Comparison of ENCODE assay signal across 8 cellular contexts in the genomic region with DNA sequence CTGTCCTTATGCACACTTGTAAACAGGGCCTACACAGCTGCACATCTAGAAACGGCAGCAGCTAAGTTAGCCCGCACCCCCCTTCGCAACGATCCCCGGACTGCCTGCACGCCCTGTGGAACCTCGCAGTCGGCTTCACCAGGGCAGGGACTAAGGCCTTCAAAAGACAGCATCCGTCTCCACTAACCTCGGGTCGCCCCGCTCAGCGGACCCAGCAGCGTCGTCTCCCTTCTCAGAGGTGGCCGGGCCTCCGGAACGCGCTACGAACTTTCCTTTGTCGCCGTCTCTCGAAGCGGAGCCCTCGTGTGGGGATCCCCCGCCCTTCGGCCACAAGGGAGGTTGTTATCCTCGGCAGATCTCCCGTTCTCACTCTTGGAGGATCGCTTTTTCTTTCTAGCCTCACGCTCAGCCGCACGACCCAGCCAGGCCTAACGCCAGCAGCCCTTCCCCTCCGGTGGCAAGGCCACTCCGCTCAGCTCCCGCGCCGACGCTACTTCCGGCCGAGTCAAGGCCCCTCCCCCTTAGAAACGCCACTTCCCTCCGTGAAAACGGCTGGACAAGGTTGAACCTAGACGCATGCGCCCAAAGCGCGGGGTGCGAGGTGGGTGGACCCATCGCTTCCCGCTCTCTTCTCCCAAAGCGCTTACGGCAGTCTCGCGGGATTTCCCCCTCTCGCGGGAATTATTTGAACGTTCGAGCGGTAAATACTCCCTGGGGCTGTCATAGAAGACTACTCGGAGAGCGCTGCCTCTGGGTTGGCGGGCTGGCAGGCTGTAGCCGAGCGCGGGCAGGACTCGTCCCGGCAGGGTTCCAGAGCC. TPM values are rescaled to one million over a fixed set of nuclear protein-coding genes. Genes with fewer than 3 reads are reported as not detected.
DNase-seq lines count a peak whose midpoint lies in the region; ATAC-seq, FAIRE-seq and TF ChIP-seq lines count a peak whose summit lies in the region.

A gene (minus strand): TSS at position 498 of the 818 bp plus-strand sequence. CDS start 6,616 bp downstream, outside the sequence.
A gene with protein sequence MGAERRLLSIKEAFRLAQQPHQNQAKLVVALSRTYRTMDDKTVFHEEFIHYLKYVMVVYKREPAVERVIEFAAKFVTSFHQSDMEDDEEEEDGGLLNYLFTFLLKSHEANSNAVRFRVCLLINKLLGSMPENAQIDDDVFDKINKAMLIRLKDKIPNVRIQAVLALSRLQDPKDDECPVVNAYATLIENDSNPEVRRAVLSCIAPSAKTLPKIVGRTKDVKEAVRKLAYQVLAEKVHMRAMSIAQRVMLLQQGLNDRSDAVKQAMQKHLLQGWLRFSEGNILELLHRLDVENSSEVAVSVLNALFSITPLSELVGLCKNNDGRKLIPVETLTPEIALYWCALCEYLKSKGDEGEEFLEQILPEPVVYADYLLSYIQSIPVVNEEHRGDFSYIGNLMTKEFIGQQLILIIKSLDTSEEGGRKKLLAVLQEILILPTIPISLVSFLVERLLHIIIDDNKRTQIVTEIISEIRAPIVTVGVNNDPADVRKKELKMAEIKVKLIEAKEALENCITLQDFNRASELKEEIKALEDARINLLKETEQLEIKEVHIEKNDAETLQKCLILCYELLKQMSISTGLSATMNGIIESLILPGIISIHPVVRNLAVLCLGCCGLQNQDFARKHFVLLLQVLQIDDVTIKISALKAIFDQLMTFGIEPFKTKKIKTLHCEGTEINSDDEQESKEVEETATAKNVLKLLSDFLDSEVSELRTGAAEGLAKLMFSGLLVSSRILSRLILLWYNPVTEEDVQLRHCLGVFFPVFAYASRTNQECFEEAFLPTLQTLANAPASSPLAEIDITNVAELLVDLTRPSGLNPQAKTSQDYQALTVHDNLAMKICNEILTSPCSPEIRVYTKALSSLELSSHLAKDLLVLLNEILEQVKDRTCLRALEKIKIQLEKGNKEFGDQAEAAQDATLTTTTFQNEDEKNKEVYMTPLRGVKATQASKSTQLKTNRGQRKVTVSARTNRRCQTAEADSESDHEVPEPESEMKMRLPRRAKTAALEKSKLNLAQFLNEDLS (plus strand): TSS at position 720 of the 818 bp plus-strand sequence. CDS start 99 bp downstream, outside the sequence.

- H3K27ac ChIP-seq in IMR-90 (ENCODE audit: insufficient read depth, low read length) (peak within 1 kb of the TSS; percentile 86), endothelial cell of umbilical vein (ENCODE audit: insufficient read depth, low read depth, low read length) (peak within 1 kb of the TSS; percentile 68)

- H4K91ac ChIP-seq in IMR-90 (ENCODE audit: insufficient read depth, low read depth, low read length), result peak within 1 kb of the TSS; percentile 76

- no peak within 1 kb of the TSS for H2BK20ac ChIP-seq in IMR-90 (ENCODE audit: low read depth, low read length)

- BruUV-seq in IMR-90 (replicated peaks; lab: Mats Ljungman, UMichigan), result TSS peak; percentile 38
- BruUV-seq in endothelial cell of umbilical vein (replicated peaks; lab: Mats Ljungman, UMichigan), result TSS peak; percentile 39

- H3K4me1 ChIP-seq in IMR-90 (ENCODE audit: control insufficient read depth, insufficient read depth, low read length), result peaks cover 2% of the 10 kb centered on the region; the same call in 1 of the 2 replicates
- peaks cover 45% of the 10 kb centered on the region for H3K4me1 ChIP-seq in endothelial cell of umbilical vein (ENCODE audit: control insufficient read depth, extremely low read depth, insufficient read depth, low read length)

- peak within 1 kb of the TSS; percentile 57 for H2AK5ac ChIP-seq in IMR-90 (ENCODE audit: low read depth, low read length)

- in situ Hi-C loops in IMR-90 (cut with MboI; ENCODE audit: low sequenced_read_pairs), result loop anchor here (10.0 to 25.0 kb wide), 2 partner anchors 223 to 784 kb away; a partner anchor contains a TSS

- POLR2A ChIA-PET in IMR-90 (lab: Charles Lee; ENCODE audit: unreplicated experiment) (interaction anchor here (0.9 to 1.3 kb wide), 2 partner anchors 196 to 262 kb away, joined by 3 read pairs; a partner anchor contains a TSS), endothelial cell of umbilical vein (lab: Charles Lee) (no interaction called here)

- H2AK9ac ChIP-seq in IMR-90 (replicated peaks; ENCODE audit: low read depth, low read length, poor library complexity), result peak within 1 kb of the TSS; percentile 88

- H2BK5ac ChIP-seq in IMR-90 (ENCODE audit: low read depth, low read length, poor library complexity, severe bottlenecking), result peak within 1 kb of the TSS; percentile 77

- peak; percentile 87 for FAIRE-seq in endothelial cell of umbilical vein (lab: Jason Lieb, UNC)

- peak within 1 kb of the TSS; percentile 92 for H3K23ac ChIP-seq in IMR-90 (ENCODE audit: low read depth, low read length)

- H3K18ac ChIP-seq in IMR-90 (ENCODE audit: low read depth, low read length), result peak within 1 kb of the TSS; percentile 56; the same call in 1 of the 2 replicates

- CTCF ChIA-PET in IMR-90 (lab: Yijun Ruan, JAX), result interaction anchor here (0.5 to 2.4 kb wide), 4 partner anchors 11 to 262 kb away, joined by 3 to 7 read pairs (median 4); a partner anchor contains a TSS
- CTCF ChIA-PET in endothelial cell of umbilical vein (lab: Charles Lee), result interaction anchor here (0.6 to 5.2 kb wide), 8 partner anchors 11 to 785 kb away, joined by 3 to 50 read pairs (median 3); a partner anchor contains a TSS

- ATAC-seq in GM21528 (IDR thresholded peaks at IDR 0.05; ENCODE audit: low FRiP score, unreplicated experiment) (peak; percentile 94), IMR-90 (ENCODE audit: low read depth) (peak; percentile 92)

- peak within 1 kb of the TSS; percentile 82 for H3K4ac ChIP-seq in IMR-90 (ENCODE audit: low read depth, low read length)

- H4K5ac ChIP-seq in IMR-90 (ENCODE audit: low read depth, low read length), result peak within 1 kb of the TSS; percentile 53

- no peaks in the 10 kb centered on the region for H3K9me1 ChIP-seq in IMR-90 (ENCODE audit: insufficient read depth, low read length)
- no peaks in the 10 kb centered on the region for H3K9me1 ChIP-seq in endothelial cell of umbilical vein (replicated peaks; ENCODE audit: control insufficient read depth, extremely low read depth, insufficient read depth, low read length)

- peaks cover 6 to 19% of the 10 kb centered on the region in 2 experiments for H3K79me1 ChIP-seq in IMR-90 (ENCODE audit: low read depth in 1 of 2, low read length in 2 of 2)

- DNase-seq in DMS 273 (lab: John Stamatoyannopoulos, UW; ENCODE audit: unreplicated experiment) (peak; percentile 99), IMR-90 (peak; percentile 99), OCI-M1 (lab: John Stamatoyannopoulos, UW) (peak; percentile 99), activated T-cell treated with anti-CD3 and anti-CD28 coated beads for 24 hours (ENCODE audit: low read depth) (peak; percentile 99), endothelial cell of umbilical vein (ENCODE audit: low read depth, low spot score) (peak; percentile 100), midbrain (lab: John Stamatoyannopoulos, UW) (peak; percentile 100)
- DNase-seq in stimulated activated CD8-positive, alpha-beta memory T cell treated with anti-CD3 and anti-CD28 coated beads, Interleukin-2, amount 100 ng/mL, for 1 hour (ENCODE audit: low read depth in 2 of 2), result peak; percentile 98 to 99

- no peak for TF ChIP-seq CTCF in IMR-90 (conservative IDR thresholded peaks at IDR 0.05; ENCODE audit: low read depth, low read length)
- no peak for TF ChIP-seq CTCF in endothelial cell of umbilical vein (IDR thresholded peaks at IDR 0.05; ENCODE audit: extremely low read depth in 1 of 2, insufficient read depth in 1 of 2, low read depth in 1 of 2, low read length in 2 of 2)

- peak within 1 kb of the TSS; percentile 92 for H3K14ac ChIP-seq in IMR-90 (replicated peaks; ENCODE audit: low read depth, low read length)

- H3K56ac ChIP-seq in IMR-90 (ENCODE audit: extremely low read depth, insufficient read depth, low read length), result peak within 1 kb of the TSS; percentile 82

- H3K9me3 ChIP-seq in IMR-90 (ENCODE audit: control insufficient read depth, insufficient read depth, low read length) (no peaks in the 10 kb centered on the region), endothelial cell of umbilical vein (replicated peaks; ENCODE audit: control insufficient read depth, insufficient read depth, low read length) (no peaks in the 10 kb centered on the region)

- H2BK15ac ChIP-seq in IMR-90 (ENCODE audit: low read depth, low read length), result no peak within 1 kb of the TSS

- TF ChIP-seq RAD21 in IMR-90 (IDR thresholded peaks at IDR 0.05; ENCODE audit: low read length), result no peak

- H2AFZ ChIP-seq in IMR-90 (replicated peaks; ENCODE audit: low read length, poor library complexity), result peak within 1 kb of the TSS; percentile 94
- peak within 1 kb of the TSS; percentile 94 for H2AFZ ChIP-seq in endothelial cell of umbilical vein (ENCODE audit: low read depth, low read length)

- H3K79me2 ChIP-seq in endothelial cell of umbilical vein (ENCODE audit: control insufficient read depth, insufficient read depth, low read length), result peaks cover 96% of the 10 kb centered on the region

- dilution Hi-C loops in IMR-90 (cut with HindIII; ENCODE audit: low sequenced_read_pairs, unreplicated experiment) (no loop called here), endothelial cell of umbilical vein (cut with MboI; ENCODE audit: extremely low pct_ligation_motif_present, low sequenced_read_pairs) (no loop called here)

- H3K9ac ChIP-seq in IMR-90 (ENCODE audit: low read depth, low read length) (peak within 1 kb of the TSS; percentile 89), endothelial cell of umbilical vein (replicated peaks; ENCODE audit: extremely low read depth, insufficient read depth, low read length) (peak within 1 kb of the TSS; percentile 92)

- H3K4me2 ChIP-seq in IMR-90 (ENCODE audit: low read depth, low read length) (peak within 1 kb of the TSS; percentile 98), endothelial cell of umbilical vein (ENCODE audit: insufficient read depth, low read length) (peak within 1 kb of the TSS; percentile 98)

- 0% methylated on average over 43 of the region's 69 CpGs; no CpG with 5 or more reads in 1 of the 2 experiments for WGBS in IMR-90 (ENCODE audit: extremely low coverage in 2 of 2, insufficient read length in 1 of 2), 2 experiments

- H3K36me3 ChIP-seq in IMR-90 (ENCODE audit: control insufficient read depth, insufficient read depth, low read length), result peaks cover 3% of the 10 kb centered on the region; the same call in 1 of the 2 replicates
- H3K36me3 ChIP-seq in endothelial cell of umbilical vein (ENCODE audit: control insufficient read depth in 2 of 2, extremely low read depth in 1 of 2, insufficient read depth in 2 of 2, low read length in 2 of 2), result peaks cover 0 to 7% of the 10 kb centered on the region in 2 experiments

- H3K27me3 ChIP-seq in IMR-90 (ENCODE audit: control insufficient read depth, insufficient read depth, low read length) (no peaks in the 10 kb centered on the region), endothelial cell of umbilical vein (ENCODE audit: control insufficient read depth in 2 of 2, insufficient read depth in 2 of 2, low read length in 2 of 2) (no peaks in the 10 kb centered on the region)

- intact Hi-C loops in IMR-90 (cut with micrococcal nuclease), result loop anchor here (2.0 to 10.0 kb wide), 3 partner anchors 124 to 212 kb away; no protein-coding TSS in a partner anchor
- intact Hi-C loops in endothelial cell of umbilical vein (cut with micrococcal nuclease), result loop anchor here (1.0 to 5.0 kb wide), 7 partner anchors 173 to 722 kb away; a partner anchor contains a TSS

- H3K4me3 ChIP-seq in IMR-90 (ENCODE audit: insufficient read depth, low read depth, low read length) (peak within 1 kb of the TSS; percentile 82), endothelial cell of umbilical vein (replicated peaks in 1 of 3; ENCODE audit: insufficient read depth in 1 of 3, low read depth in 1 of 3, low read length in 3 of 3) (peak within 1 kb of the TSS; percentile 74 to 97 (median 86))

- peak within 1 kb of the TSS; percentile 33; the same call in 1 of the 2 replicates for H2BK120ac ChIP-seq in IMR-90 (ENCODE audit: low read depth, low read length)

- H4K8ac ChIP-seq in IMR-90 (ENCODE audit: low read depth in 2 of 2, low read length in 2 of 2), result peak within 1 kb of the TSS; percentile 49 to 59

- peak; percentile 97 for TF ChIP-seq POLR2A in IMR-90 (IDR thresholded peaks at IDR 0.05; ENCODE audit: low read depth, low read length)
- peak; percentile 94 for TF ChIP-seq POLR2A in endothelial cell of umbilical vein (IDR thresholded peaks at IDR 0.05; ENCODE audit: low read depth, low read length)

- H4K20me1 ChIP-seq in IMR-90 (ENCODE audit: insufficient read depth, low read length), result peaks cover 23% of the 10 kb centered on the region; the same call in 1 of the 2 replicates
- H4K20me1 ChIP-seq in endothelial cell of umbilical vein (replicated peaks; ENCODE audit: control insufficient read depth, extremely low read depth, insufficient read depth, low read length), result peaks cover 2% of the 10 kb centered on the region

RNA-seq across cellular contexts. Expression of the first gene that starts in this region (rescaled TPM):
- 23.6 and 31.5 TPM in 2 replicates for total RNA-seq in IMR-90 (2012; rRNA removed)
- polyA plus RNA-seq in IMR-90 (2012; rRNA removed), result 15.0 and 15.1 TPM in 2 replicates
- polyA plus RNA-seq in IMR-90 (2012; cell fraction: cytosol; rRNA removed), result 8.7 and 13.0 TPM in 2 replicates
- 12.6 and 33.6 TPM in 2 replicates for polyA plus RNA-seq in IMR-90 (2012; cell fraction: nucleus; rRNA removed; ENCODE audit: low replicate concordance)
- total RNA-seq in endothelial cell of umbilical vein, result 29.0 and 35.0 TPM in 2 replicates
- 12.5 and 13.8 TPM in 2 replicates for polyA plus RNA-seq in endothelial cell of umbilical vein
- polyA plus RNA-seq in endothelial cell of umbilical vein (2011; cell fraction: cytosol; rRNA removed), result 15.0 and 16.5 TPM in 2 replicates
- 26.1 and 31.3 TPM in 2 replicates for polyA plus RNA-seq in endothelial cell of umbilical vein (2011; cell fraction: nucleus; rRNA removed)
- polyA plus RNA-seq in endothelial cell of umbilical vein (2012), result 13.9 and 14.7 TPM in 2 replicates
- polyA minus RNA-seq in endothelial cell of umbilical vein, result 17.8 and 25.2 TPM in 2 replicates
- 16.1 TPM for polyA minus RNA-seq in endothelial cell of umbilical vein (2011; cell fraction: cytosol; rRNA and poly(A)+ RNA removed)
- 30.7 and 40.7 TPM in 2 replicates for polyA minus RNA-seq in endothelial cell of umbilical vein (2011; cell fraction: nucleus; rRNA and poly(A)+ RNA removed)

RNA-seq across cellular contexts. Expression of the second gene that starts in this region (rescaled TPM):
- total RNA-seq in IMR-90 (2012; rRNA removed), result 26.7 and 41.7 TPM in 2 replicates
- polyA plus RNA-seq in IMR-90 (2012; rRNA removed), result 9.1 and 10.9 TPM in 2 replicates
- polyA plus RNA-seq in IMR-90 (2012; cell fraction: cytosol; rRNA removed), result 1.1 and 2.8 TPM in 2 replicates
- 0.86 and 6.0 TPM in 2 replicates for polyA plus RNA-seq in IMR-90 (2012; cell fraction: nucleus; rRNA removed; ENCODE audit: low replicate concordance)
- total RNA-seq in endothelial cell of umbilical vein, result 63.4 and 66.4 TPM in 2 replicates
- 7.5 and 11.6 TPM in 2 replicates for polyA plus RNA-seq in endothelial cell of umbilical vein
- polyA plus RNA-seq in endothelial cell of umbilical vein (2011; cell fraction: cytosol; rRNA removed), result 17.1 and 18.0 TPM in 2 replicates
- polyA plus RNA-seq in endothelial cell of umbilical vein (2011; cell fraction: nucleus; rRNA removed), result 21.5 and 42.3 TPM in 2 replicates
- polyA plus RNA-seq in endothelial cell of umbilical vein (2012), result 13.0 and 39.7 TPM in 2 replicates
- polyA minus RNA-seq in endothelial cell of umbilical vein, result 18.8 and 25.2 TPM in 2 replicates
- 24.2 TPM for polyA minus RNA-seq in endothelial cell of umbilical vein (2011; cell fraction: cytosol; rRNA and poly(A)+ RNA removed)
- polyA minus RNA-seq in endothelial cell of umbilical vein (2011; cell fraction: nucleus; rRNA and poly(A)+ RNA removed), result 33.9 and 45.7 TPM in 2 replicates

Comparison
In these comparisons a context has a peak if more than half of its experiments do, and no peak if none do; other contexts are left out.
1. Peak in every context shown above with its lines: DNase-seq, ATAC-seq, H3K4me3 ChIP-seq and H3K27ac ChIP-seq.